8 cellular contexts compared by ENCODE assay signal in the genomic region with DNA sequence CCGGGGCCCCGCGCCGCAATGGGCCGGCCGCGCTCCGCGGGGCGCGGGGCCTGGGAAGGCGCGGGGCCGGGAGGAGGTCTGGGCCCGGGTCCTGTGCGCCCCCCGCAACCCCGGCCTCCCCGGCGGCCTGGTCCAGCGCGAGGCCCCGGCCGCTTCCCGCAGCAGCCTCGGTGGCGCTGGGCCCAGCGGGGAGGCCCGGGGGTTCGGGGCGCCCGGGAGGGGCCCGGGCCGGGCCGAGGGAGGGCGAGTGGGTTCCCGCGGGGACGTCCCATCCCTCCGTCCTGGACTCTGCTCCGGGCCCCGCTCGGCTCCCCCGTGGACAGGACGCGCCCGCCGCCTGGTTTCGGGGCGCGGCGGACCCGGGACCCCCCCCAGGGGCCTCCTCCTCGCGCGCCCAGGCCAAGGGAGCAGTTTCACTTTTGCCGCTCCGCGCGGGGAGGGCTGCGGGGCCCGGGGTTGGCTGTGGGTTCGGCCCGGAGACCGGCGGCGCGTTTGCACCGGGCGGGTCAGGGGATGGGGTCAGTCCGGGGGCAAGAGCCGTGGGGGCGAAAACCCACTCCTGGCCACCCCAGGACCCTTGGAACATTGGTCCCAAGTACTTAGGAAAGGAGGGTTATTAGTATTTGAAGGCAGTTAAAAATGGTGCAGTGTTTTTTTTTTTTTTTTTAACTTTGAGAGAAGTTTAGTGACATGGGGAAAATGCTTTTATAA. TPM values are rescaled to one million over a fixed set of nuclear protein-coding genes. Genes with fewer than 3 reads are reported as not detected.
A peak's percentile ranks its signal among the peaks of the same experiment; 100 is the strongest.
DNase-seq lines count a peak whose midpoint lies in the region; ATAC-seq and TF ChIP-seq lines count a peak whose summit lies in the region.

No MANE protein-coding gene starts in this region.

- H3K27me3 ChIP-seq in heart right ventricle (no peaks in the 10 kb centered on the region), psoas muscle (ENCODE audit: insufficient read depth in 3 of 3, low read length in 2 of 3) (no peaks in the 10 kb centered on the region)

- peaks cover 11 to 62% (median 46%) of the 10 kb centered on the region in 9 donors for H3K4me1 ChIP-seq in heart right ventricle
- H3K4me1 ChIP-seq in psoas muscle = peaks cover 46% of the 10 kb centered on the region

- ATAC-seq in heart right ventricle (peak; percentile 46 to 69 (median 55)), psoas muscle (peak; percentile 53 to 66 (median 58)), GM21390 (IDR thresholded peaks at IDR 0.05; ENCODE audit: unreplicated experiment) (no peak), HG02763 (IDR thresholded peaks at IDR 0.05; ENCODE audit: unreplicated experiment) (no peak)

- no peaks in the 10 kb centered on the region for H3K9me3 ChIP-seq in heart right ventricle
- H3K9me3 ChIP-seq in psoas muscle = no peaks in the 10 kb centered on the region

- peak; percentile 76 for DNase-seq in GM19238 (ENCODE audit: insufficient read length, low spot score)
- DNase-seq in OCI-M1 (lab: John Stamatoyannopoulos, UW) = peak; percentile 78
- DNase-seq in heart right ventricle = peak; percentile 47 to 60
- peak; percentile 65 to 77 for DNase-seq in psoas muscle
- no peak for DNase-seq in OCI-M2 (lab: John Stamatoyannopoulos, UW; ENCODE audit: unreplicated experiment)

- WGBS in heart right ventricle, 2 donors = 0 to 1% methylated on average over 44 to 71 of the region's 73 CpGs
- WGBS in psoas muscle, 3 donors = 1% methylated on average over 42 to 73 of the region's 73 CpGs

- H3K4me3 ChIP-seq in heart right ventricle = peak overlapping the region; percentile 58 to 94 (median 85)
- peak overlapping the region; percentile 90 for H3K4me3 ChIP-seq in psoas muscle

- H3K27ac ChIP-seq in heart right ventricle = peak overlapping the region; percentile 76 to 97 (median 94)
- peak overlapping the region; percentile 90 for H3K27ac ChIP-seq in psoas muscle

- H3K36me3 ChIP-seq in heart right ventricle = peaks cover 0 to 17% (median 0%) of the 10 kb centered on the region in 9 donors
- no peaks in the 10 kb centered on the region for H3K36me3 ChIP-seq in psoas muscle (ENCODE audit: insufficient read depth in 1 of 2, low read depth in 1 of 2)

- no peaks in the 10 kb centered on the region for H3K9me3 Mint-ChIP-seq in activated naive CD4-positive, alpha-beta T cell treated with anti-CD3 and anti-CD28 coated beads, Interleukin-2, amount 50 U/mL, for 24 hours

- H3K4me1 Mint-ChIP-seq in activated naive CD4-positive, alpha-beta T cell treated with anti-CD3 and anti-CD28 coated beads, Interleukin-2, amount 50 U/mL, for 24 hours = peaks cover 35% of the 10 kb centered on the region

- no peak for TF ChIP-seq CTCF in heart right ventricle (IDR thresholded peaks at IDR 0.05)
- no peak for TF ChIP-seq CTCF in psoas muscle (IDR thresholded peaks at IDR 0.05)

- no peaks in the 10 kb centered on the region for H3K27me3 Mint-ChIP-seq in activated naive CD4-positive, alpha-beta T cell treated with anti-CD3 and anti-CD28 coated beads, Interleukin-2, amount 50 U/mL, for 24 hours

- H3K27ac Mint-ChIP-seq in activated naive CD4-positive, alpha-beta T cell treated with anti-CD3 and anti-CD28 coated beads, Interleukin-2, amount 50 U/mL, for 24 hours = peak overlapping the region; percentile 89

- H3K36me3 Mint-ChIP-seq in activated naive CD4-positive, alpha-beta T cell treated with anti-CD3 and anti-CD28 coated beads, Interleukin-2, amount 50 U/mL, for 24 hours = peaks cover 4% of the 10 kb centered on the region

- intact Hi-C loops in heart right ventricle (cut with DNase I) (loop anchor here in 9 of 10 donors (5.0 to 10.0 kb wide), 9 partner anchors 37 to 141 kb away; no protein-coding TSS in a partner anchor), psoas muscle (cut with DNase I) (loop anchor here (5.0 to 10.0 kb wide), 3 partner anchors 37 to 51 kb away; no protein-coding TSS in a partner anchor)

- peak overlapping the region; percentile 88 for H3K4me3 Mint-ChIP-seq in activated naive CD4-positive, alpha-beta T cell treated with anti-CD3 and anti-CD28 coated beads, Interleukin-2, amount 50 U/mL, for 24 hours

RNA-seq across cellular contexts. Expression of gene AGPAT3, which starts 0.6 kb away (rescaled TPM):
- total RNA-seq in heart right ventricle = 100 to 1,000 TPM in 1 of 10 donors, 10 to 100 TPM in 9; 54.6 to 110 (median 66.5) TPM
- polyA plus RNA-seq in heart right ventricle = 10 to 100 TPM; 19.7 to 20.7 TPM
- 100 to 1,000 TPM in 1 of 4 donors, 10 to 100 TPM in 3; 47.9 to 117 (median 64.4) TPM for total RNA-seq in psoas muscle
- polyA plus RNA-seq in psoas muscle = 10 to 100 TPM; 28.4 to 70.0 (median 35.7) TPM

Comparison
In these comparisons a context has a peak if more than half of its experiments do, and no peak if none do; other contexts are left out.
1. ATAC-seq: peak in heart right ventricle (8 of 8) and psoas muscle (4 of 4); none in GM21390 (single experiment) and HG02763 (single experiment).